In the genomic region with DNA sequence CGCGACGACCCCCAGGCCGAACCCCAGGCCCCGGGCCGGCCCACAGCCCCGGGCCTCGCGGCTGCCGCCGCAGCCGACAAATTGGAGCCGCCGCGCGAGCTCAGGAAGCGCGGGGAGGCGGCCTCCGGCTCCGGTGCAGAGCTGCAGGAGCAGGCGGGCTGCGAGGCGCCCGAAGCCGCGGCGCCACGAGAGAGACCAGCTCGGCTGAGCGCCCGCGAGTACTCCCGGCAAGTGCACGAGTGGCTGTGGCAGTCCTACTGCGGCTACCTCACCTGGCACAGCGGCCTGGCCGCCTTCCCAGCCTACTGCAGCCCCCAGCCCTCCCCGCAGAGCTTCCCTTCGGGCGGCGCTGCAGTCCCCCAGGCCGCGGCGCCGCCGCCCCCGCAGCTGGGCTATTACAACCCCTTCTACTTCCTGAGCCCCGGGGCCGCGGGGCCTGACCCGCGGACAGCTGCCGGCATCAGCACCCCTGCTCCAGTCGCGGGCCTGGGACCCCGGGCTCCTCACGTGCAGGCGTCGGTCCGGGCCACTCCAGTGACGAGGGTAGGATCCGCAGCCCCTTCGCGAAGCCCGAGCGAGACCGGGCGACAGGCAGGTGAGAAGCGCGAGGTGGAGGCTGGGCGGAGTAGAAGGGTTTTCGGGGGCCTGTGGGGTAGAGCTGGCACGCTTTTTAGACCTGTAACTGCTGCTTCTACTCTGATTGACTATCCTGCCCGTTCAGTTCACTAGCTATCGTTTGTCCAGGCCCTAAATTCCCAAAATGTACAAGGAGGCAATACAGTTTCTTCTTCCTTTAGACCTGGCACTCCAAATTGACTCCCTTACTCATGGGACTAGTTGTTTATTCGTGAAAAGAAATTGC, we compare ENCODE assay signal across 8 cellular contexts. TPM values are rescaled to one million over a fixed set of nuclear protein-coding genes. Genes with fewer than 3 reads are reported as not detected.
DNase-seq lines count a peak whose midpoint lies in the region; ATAC-seq and TF ChIP-seq lines count a peak whose summit lies in the region.

No MANE protein-coding gene starts in this region.

- H3K4me3 ChIP-seq in hepatocyte (peak overlapping the region; percentile 86), retinal pigment epithelial cell (ENCODE audit: low read length) (peak overlapping the region; percentile 69)

- H3K4me3 Mint-ChIP-seq in T-cell, result peak overlapping the region; percentile 85 to 95 (median 86)

- H3K36me3 ChIP-seq in hepatocyte (replicated peaks; ENCODE audit: insufficient read depth, low read depth), result no peaks in the 10 kb centered on the region

- peaks cover 38 to 50% (median 44%) of the 10 kb centered on the region in 3 donors for H3K4me1 Mint-ChIP-seq in T-cell

- CTCF ChIA-PET in T-cell (lab: Charles Lee), result interaction anchor here (0.5 to 1.7 kb wide), 16 partner anchors 10 to 837 kb away, joined by 3 to 9 read pairs (median 4); a partner anchor contains a TSS

- H3K27ac ChIP-seq in angular gyrus (ENCODE audit: low read depth, low read length) (peak overlapping the region; percentile 92), hepatocyte (peak overlapping the region; percentile 95)

- no peaks in the 10 kb centered on the region for H3K9me3 Mint-ChIP-seq in T-cell

- H3K79me2 ChIP-seq in hepatocyte, result peaks cover 41% of the 10 kb centered on the region

- peaks cover 3% of the 10 kb centered on the region for H4K20me1 ChIP-seq in hepatocyte (ENCODE audit: insufficient read depth, poor library complexity, severe bottlenecking)

- POLR2A ChIA-PET in T-cell (lab: Charles Lee), result interaction anchor here (0.6 to 2.0 kb wide), 5 partner anchors 17 to 107 kb away, joined by 3 to 5 read pairs (median 5); a partner anchor contains a TSS

- H3K9me3 ChIP-seq in hepatocyte (ENCODE audit: low read depth), result no peaks in the 10 kb centered on the region

- H3K4me2 ChIP-seq in hepatocyte, result peak overlapping the region; percentile 92

- in situ Hi-C loops in Caki2 (cut with HindIII; ENCODE audit: low pct_unique_long_range_greater_than_20kb, low sequenced_read_pairs), result no loop called here

- no peaks in the 10 kb centered on the region for H3K27me3 ChIP-seq in hepatocyte

- no peaks in the 10 kb centered on the region for H3K4me1 ChIP-seq in hepatocyte (ENCODE audit: insufficient read depth)

- TF ChIP-seq CTCF in hepatocyte (IDR thresholded peaks at IDR 0.05; ENCODE audit: poor library complexity), result no peak
- TF ChIP-seq CTCF in retinal pigment epithelial cell (conservative IDR thresholded peaks at IDR 0.05; ENCODE audit: low read depth, low read length), result peak; percentile 8

- WGBS in hepatocyte (ENCODE audit: low lambda C conversion rate, missing lambda C conversion rate), result 1% methylated on average over 60 of the region's 77 CpGs

- no peaks in the 10 kb centered on the region for H3K27me3 Mint-ChIP-seq in T-cell

- peaks cover 13% of the 10 kb centered on the region for H3K36me3 Mint-ChIP-seq in T-cell

- peak; percentile 6 for ATAC-seq in GM19468 (IDR thresholded peaks at IDR 0.05; ENCODE audit: extremely low read depth, unreplicated experiment)
- ATAC-seq in HG03565 (IDR thresholded peaks at IDR 0.05; ENCODE audit: unreplicated experiment), result peak; percentile 33
- ATAC-seq in T-cell (replicated peaks in 1 of 4), result peak; percentile 54 to 66 (median 60)

- DNase-seq in Caki2 (ENCODE audit: low read depth) (peak; percentile 33), T-cell (peak in 33 of 34 experiments; percentile 10 to 56 (median 36)), hepatocyte (ENCODE audit: low spot score) (peak; percentile 71), retinal pigment epithelial cell (ENCODE audit: low read depth) (no peak), ureter (ENCODE audit: low spot score) (no peak)

- H2AFZ ChIP-seq in hepatocyte, result peak overlapping the region; percentile 100

- H3K9me2 ChIP-seq in hepatocyte (replicated peaks; ENCODE audit: insufficient read depth), result no peaks in the 10 kb centered on the region

- H3K27ac Mint-ChIP-seq in T-cell, result peak overlapping the region; percentile 79 to 84

RNA-seq across cellular contexts. Expression of a gene that starts 0.7 kb away (rescaled TPM):
- total RNA-seq in Caki2 (2014; rRNA removed; shearing (Covaris generic); ENCODE audit: low replicate concordance), result 1.0 and 4.8 TPM in 2 replicates
- total RNA-seq in T-cell (10 to 100 TPM; 16.1 to 21.8 (median 16.7) TPM), hepatocyte (41.7 and 43.8 TPM in 2 replicates), ureter (19.5 TPM)
- 16.2 and 23.5 TPM in 2 replicates for polyA plus RNA-seq in hepatocyte

Comparison
In these comparisons a context has a peak if more than half of its experiments do, and no peak if none do; other contexts are left out.
1. DNase-seq: peak in Caki2 (single experiment), T-cell (33 of 34) and hepatocyte (single experiment); none in retinal pigment epithelial cell (single experiment) and ureter (single experiment).
2. ATAC-seq: peak in every context shown above with its lines; median percentile 60 in T-cell; 33 in HG03565; 6 in GM19468.